ENCODE assay signal across 1 cellular context in genomic region chr4:10018818-10019438, GRCh38.
TF ChIP-seq lines count a peak whose summit lies in the region.

No MANE protein-coding gene starts in this region.

TF ChIP-seq in K562, 482 proteins besides CTCF, POLR2A, EP300 and RAD21 (continued from another document and continues in another):
- TF ChIP-seq ZBTB12 (CRISPR knock-in tag; IDR thresholded peaks at IDR 0.05) (0 out of 2 replicates have a peak, but pooled peaks have one; percentile 30), ZC3H11A (IDR thresholded peaks at IDR 0.05; ENCODE audit: low read depth, low read length) (no peak), NELFE (IDR thresholded peaks at IDR 0.05; ENCODE audit: insufficient read depth, insufficient read length) (no peak), ZNF696 (CRISPR knock-in tag; conservative IDR thresholded peaks at IDR 0.05) (no peak), ZNF318 (IDR thresholded peaks at IDR 0.05; ENCODE audit: borderline replicate concordance in 1 of 2, low read depth in 1 of 2) (no peak), HNRNPK (IDR thresholded peaks at IDR 0.05; ENCODE audit: low read depth, low read length, poor library complexity, severe bottlenecking) (no peak), SUPT5H (IDR thresholded peaks at IDR 0.05) (peak; percentile 60), GABPA (tag; conservative IDR thresholded peaks at IDR 0.05; ENCODE audit: low read depth) (peak; percentile 78), ZFP36 (IDR thresholded peaks at IDR 0.05; ENCODE audit: low read depth, low read length, partially characterized antibody) (no peak), MBD2 (IDR thresholded peaks at IDR 0.05; ENCODE audit: borderline replicate concordance, low read depth) (no peak), STAT6 (CRISPR knock-in tag; IDR thresholded peaks at IDR 0.05) (peak; percentile 72; the same call in 1 of the 2 replicates), CBFB (CRISPR knock-in tag; IDR thresholded peaks at IDR 0.05) (peak; percentile 81), TGIF2 (CRISPR knock-in tag; IDR thresholded peaks at IDR 0.05) (no peak), SREBF1 (IDR thresholded peaks at IDR 0.05; ENCODE audit: borderline replicate concordance, low read depth, low read length) (no peak), CGGBP1 (CRISPR knock-in tag; IDR thresholded peaks at IDR 0.05) (no peak), MED1 (CRISPR knock-in tag; IDR thresholded peaks at IDR 0.05; ENCODE audit: borderline replicate concordance) (no peak), RBM17 (IDR thresholded peaks at IDR 0.05; ENCODE audit: borderline replicate concordance, low read depth, low read length) (no peak), KLF16 (IDR thresholded peaks at IDR 0.05) (peak; percentile 56), MEIS2 (IDR thresholded peaks at IDR 0.05; ENCODE audit: partially characterized antibody) (no peak), FOXJ2 (tag; IDR thresholded peaks at IDR 0.05) (no peak), CBX3 (IDR thresholded peaks at IDR 0.05; ENCODE audit: borderline replicate concordance in 1 of 2, low read length in 2 of 2) (no peak), FOXA3 (CRISPR knock-in tag; conservative IDR thresholded peaks at IDR 0.05 in 1 of 2, IDR thresholded peaks at IDR 0.05 in 1 of 2) (no peak), ZNF395 (CRISPR knock-in tag; IDR thresholded peaks at IDR 0.05) (no peak), RNF2 (IDR thresholded peaks at IDR 0.05) (0 out of 2 replicates have a peak, but pooled peaks have one; percentile 42), RBM39 (optimal IDR thresholded peaks at IDR 0.05; ENCODE audit: low read depth, low read length) (no peak), NR4A1 (CRISPR knock-in tag; IDR thresholded peaks at IDR 0.05) (no peak), NR4A1 (tag; IDR thresholded peaks at IDR 0.05) (no peak), ZNF398 (CRISPR knock-in tag; IDR thresholded peaks at IDR 0.05) (no peak), SMAD3 (CRISPR knock-in tag; conservative IDR thresholded peaks at IDR 0.05) (no peak), YY1 (IDR thresholded peaks at IDR 0.05; ENCODE audit: borderline replicate concordance in 1 of 3, control insufficient read depth in 1 of 3, extremely low read depth in 1 of 3, insufficient read depth in 3 of 3, insufficient read length in 1 of 3, insufficient replicate concordance in 2 of 3, low read depth in 1 of 3, low read length in 2 of 3) (peak in 1 of 3 experiments; percentile 38), IRF1 (CRISPR knock-in tag; IDR thresholded peaks at IDR 0.05; ENCODE audit: borderline replicate concordance) (no peak)
- TF ChIP-seq, protein P1, sequence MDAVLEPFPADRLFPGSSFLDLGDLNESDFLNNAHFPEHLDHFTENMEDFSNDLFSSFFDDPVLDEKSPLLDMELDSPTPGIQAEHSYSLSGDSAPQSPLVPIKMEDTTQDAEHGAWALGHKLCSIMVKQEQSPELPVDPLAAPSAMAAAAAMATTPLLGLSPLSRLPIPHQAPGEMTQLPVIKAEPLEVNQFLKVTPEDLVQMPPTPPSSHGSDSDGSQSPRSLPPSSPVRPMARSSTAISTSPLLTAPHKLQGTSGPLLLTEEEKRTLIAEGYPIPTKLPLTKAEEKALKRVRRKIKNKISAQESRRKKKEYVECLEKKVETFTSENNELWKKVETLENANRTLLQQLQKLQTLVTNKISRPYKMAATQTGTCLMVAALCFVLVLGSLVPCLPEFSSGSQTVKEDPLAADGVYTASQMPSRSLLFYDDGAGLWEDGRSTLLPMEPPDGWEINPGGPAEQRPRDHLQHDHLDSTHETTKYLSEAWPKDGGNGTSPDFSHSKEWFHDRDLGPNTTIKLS (IDR thresholded peaks at IDR 0.05; ENCODE audit: borderline replicate concordance, low read depth), result peak; percentile 73; the same call in 1 of the 2 replicates
- TF ChIP-seq, protein P2, sequence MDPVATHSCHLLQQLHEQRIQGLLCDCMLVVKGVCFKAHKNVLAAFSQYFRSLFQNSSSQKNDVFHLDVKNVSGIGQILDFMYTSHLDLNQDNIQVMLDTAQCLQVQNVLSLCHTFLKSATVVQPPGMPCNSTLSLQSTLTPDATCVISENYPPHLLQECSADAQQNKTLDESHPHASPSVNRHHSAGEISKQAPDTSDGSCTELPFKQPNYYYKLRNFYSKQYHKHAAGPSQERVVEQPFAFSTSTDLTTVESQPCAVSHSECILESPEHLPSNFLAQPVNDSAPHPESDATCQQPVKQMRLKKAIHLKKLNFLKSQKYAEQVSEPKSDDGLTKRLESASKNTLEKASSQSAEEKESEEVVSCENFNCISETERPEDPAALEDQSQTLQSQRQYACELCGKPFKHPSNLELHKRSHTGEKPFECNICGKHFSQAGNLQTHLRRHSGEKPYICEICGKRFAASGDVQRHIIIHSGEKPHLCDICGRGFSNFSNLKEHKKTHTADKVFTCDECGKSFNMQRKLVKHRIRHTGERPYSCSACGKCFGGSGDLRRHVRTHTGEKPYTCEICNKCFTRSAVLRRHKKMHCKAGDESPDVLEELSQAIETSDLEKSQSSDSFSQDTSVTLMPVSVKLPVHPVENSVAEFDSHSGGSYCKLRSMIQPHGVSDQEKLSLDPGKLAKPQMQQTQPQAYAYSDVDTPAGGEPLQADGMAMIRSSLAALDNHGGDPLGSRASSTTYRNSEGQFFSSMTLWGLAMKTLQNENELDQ (CRISPR knock-in tag; IDR thresholded peaks at IDR 0.05; ENCODE audit: borderline replicate concordance), result no peak
- TF ChIP-seq, protein P3, sequence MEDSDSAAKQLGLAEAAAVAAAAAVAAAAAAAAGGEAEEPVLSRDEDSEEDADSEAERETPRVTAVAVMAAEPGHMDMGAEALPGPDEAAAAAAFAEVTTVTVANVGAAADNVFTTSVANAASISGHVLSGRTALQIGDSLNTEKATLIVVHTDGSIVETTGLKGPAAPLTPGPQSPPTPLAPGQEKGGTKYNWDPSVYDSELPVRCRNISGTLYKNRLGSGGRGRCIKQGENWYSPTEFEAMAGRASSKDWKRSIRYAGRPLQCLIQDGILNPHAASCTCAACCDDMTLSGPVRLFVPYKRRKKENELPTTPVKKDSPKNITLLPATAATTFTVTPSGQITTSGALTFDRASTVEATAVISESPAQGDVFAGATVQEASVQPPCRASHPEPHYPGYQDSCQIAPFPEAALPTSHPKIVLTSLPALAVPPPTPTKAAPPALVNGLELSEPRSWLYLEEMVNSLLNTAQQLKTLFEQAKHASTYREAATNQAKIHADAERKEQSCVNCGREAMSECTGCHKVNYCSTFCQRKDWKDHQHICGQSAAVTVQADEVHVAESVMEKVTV (CRISPR knock-in tag; IDR thresholded peaks at IDR 0.05), result peak; percentile 93
